Comparison of ENCODE assay signal across 14 cellular contexts in genomic region chr1:212098340-212098739, GRCh38.
"Had no signal": no experiment of that assay in that cellular context is flagged by ENCODE, and none has a peak within 500 bp of the region (broad histone marks: within the 10 kb centered on the region; RNA-seq: fewer than 3 reads in every experiment).

No MANE protein-coding gene starts in this region.

- H3K36me3 ChIP-seq: gastrocnemius medialis, lower lobe of right lung, sigmoid colon had no signal

- H3K27me3 Mint-ChIP-seq: activated CD4-positive, alpha-beta T cell treated with anti-CD3 and anti-CD28 coated beads for 36 hours; activated T-helper 17 cell treated with anti-CD3 and anti-CD28 coated beads, Interleukin-2, amount 50 U/mL, for 72 hours; naive thymus-derived CD4-positive, alpha-beta T cell; type B pancreatic cell had no signal

- H3K9me3 ChIP-seq: gastrocnemius medialis, sigmoid colon had no signal

- H3K4me3 Mint-ChIP-seq: activated CD4-positive, alpha-beta T cell treated with anti-CD3 and anti-CD28 coated beads for 36 hours; activated naive CD4-positive, alpha-beta T cell treated with anti-CD3 and anti-CD28 coated beads for 36 hours; activated T-helper 17 cell treated with anti-CD3 and anti-CD28 coated beads, Interleukin-2, amount 50 U/mL, for 72 hours; naive thymus-derived CD4-positive, alpha-beta T cell; type B pancreatic cell had no signal

- ATAC-seq: activated CD4-positive, alpha-beta T cell treated with anti-CD3 and anti-CD28 coated beads for 36 hours; activated T-helper 17 cell treated with anti-CD3 and anti-CD28 coated beads, Interleukin-2, amount 50 U/mL, for 72 hours; gastrocnemius medialis; lower lobe of right lung; naive thymus-derived CD4-positive, alpha-beta T cell had no signal

- H3K27ac ChIP-seq: gastrocnemius medialis, heart right ventricle, lower lobe of right lung, sigmoid colon had no signal

- H3K27me3 ChIP-seq: gastrocnemius medialis, heart right ventricle, sigmoid colon had no signal

- H3K4me1 ChIP-seq: gastrocnemius medialis, heart right ventricle, lower lobe of right lung, sigmoid colon had no signal

- H3K4me3 ChIP-seq: gastrocnemius medialis, heart right ventricle, lower lobe of right lung, sigmoid colon had no signal

- H3K27ac Mint-ChIP-seq: activated CD4-positive, alpha-beta T cell treated with anti-CD3 and anti-CD28 coated beads for 36 hours; activated naive CD4-positive, alpha-beta T cell treated with anti-CD3 and anti-CD28 coated beads for 36 hours; activated T-helper 17 cell treated with anti-CD3 and anti-CD28 coated beads, Interleukin-2, amount 50 U/mL, for 72 hours; type B pancreatic cell had no signal

- DNase-seq: activated CD4-positive, alpha-beta T cell treated with anti-CD3 and anti-CD28 coated beads for 36 hours; activated CD8-positive, alpha-beta memory T cell treated with anti-CD3 and anti-CD28 coated beads for 24 hours; activated naive CD4-positive, alpha-beta T cell treated with anti-CD3 and anti-CD28 coated beads for 36 hours; gastrocnemius medialis; heart right ventricle; lower lobe of right lung; naive thymus-derived CD4-positive, alpha-beta T cell; occipital lobe; sigmoid colon; stimulated activated CD4-positive, alpha-beta T cell treated with anti-CD3 and anti-CD28 coated beads, Interleukin-2, amount 100 ng/mL, for 24 hours; stimulated activated naive CD4-positive, alpha-beta T cell treated with Interleukin-2 at 50 U/mL for 16 hours; T1000 had no signal
